In the genomic region with DNA sequence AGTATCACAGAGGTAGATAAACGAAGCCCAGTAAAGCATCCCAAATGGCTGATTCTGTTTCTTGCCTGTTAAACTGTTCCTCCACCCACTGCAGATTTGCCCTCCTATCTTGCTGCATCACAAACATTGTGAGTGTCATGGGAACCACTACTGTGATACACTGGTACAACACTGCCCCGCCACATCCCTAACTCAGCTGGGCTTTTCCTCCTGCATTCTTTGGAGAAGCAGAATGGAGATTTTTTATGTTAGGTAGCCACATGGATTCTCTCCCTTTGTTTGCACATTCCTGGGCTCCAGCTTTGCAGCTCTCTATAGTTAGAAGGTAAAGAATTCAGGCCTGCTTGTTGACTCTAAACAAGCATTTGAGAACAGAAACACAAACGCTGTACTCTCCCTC, we compare ENCODE assay signal across 14 cellular contexts.
DNase-seq lines count a peak whose midpoint lies in the region; ATAC-seq and TF ChIP-seq lines count a peak whose summit lies in the region.
"Had no signal": no experiment of that assay in that cellular context is flagged by ENCODE, and none has a peak within 500 bp of the region (broad histone marks: within the 10 kb centered on the region; RNA-seq: fewer than 3 reads in every experiment).

No MANE protein-coding gene starts in this region.

- no peaks in the 10 kb centered on the region for H3K27me3 Mint-ChIP-seq in central memory CD8-positive, alpha-beta T cell
- H3K27me3 Mint-ChIP-seq in effector memory CD8-positive, alpha-beta T cell, result no peaks in the 10 kb centered on the region
- H3K27me3 Mint-ChIP-seq: CD8-positive, alpha-beta memory T cell had no signal

- DNase-seq in AG09319 (ENCODE audit: extremely low read depth, low read depth), result peak; percentile 41
- no peak for DNase-seq in central memory CD8-positive, alpha-beta T cell (ENCODE audit: low spot score in 2 of 2)
- DNase-seq in kidney glomerular epithelial cell (lab: John Stamatoyannopoulos, UW), result peak; percentile 42
- no peak for DNase-seq in effector memory CD8-positive, alpha-beta T cell
- no peak for DNase-seq in activated T-cell treated with anti-CD3 and anti-CD28 coated beads, Interleukin-2, amount 50 U/mL, for 48 hours
- no peak for DNase-seq in NCI-H526 treated with DMSO at 0.1 percent for 48 hours (lab: John Stamatoyannopoulos, UW)
- DNase-seq: CD8-positive, alpha-beta memory T cell; heart right ventricle; Kasumi-1; stimulated activated CD4-positive, alpha-beta T cell treated with anti-CD3 and anti-CD28 coated beads, Interleukin-4, amount 100 ng/mL, for 24 hours; T-helper 9 cell; testis had no signal

- no peaks in the 10 kb centered on the region for H3K9me3 Mint-ChIP-seq in central memory CD8-positive, alpha-beta T cell
- no peaks in the 10 kb centered on the region for H3K9me3 Mint-ChIP-seq in effector memory CD8-positive, alpha-beta T cell
- H3K9me3 Mint-ChIP-seq: CD8-positive, alpha-beta memory T cell had no signal

- peaks cover 24% of the 10 kb centered on the region for H3K36me3 ChIP-seq in HUES48 (ENCODE audit: control insufficient read depth, insufficient read depth, low read length)

- peaks cover 50% of the 10 kb centered on the region for H3K4me1 Mint-ChIP-seq in central memory CD8-positive, alpha-beta T cell
- peaks cover 15 to 38% of the 10 kb centered on the region in 2 donors for H3K4me1 Mint-ChIP-seq in effector memory CD8-positive, alpha-beta T cell (ENCODE audit: low read depth in 2 of 2)

- no peak for ATAC-seq in central memory CD8-positive, alpha-beta T cell (replicated peaks; ENCODE audit: extremely low read depth, poor library complexity, severe bottlenecking)
- ATAC-seq in GM21528 (IDR thresholded peaks at IDR 0.05; ENCODE audit: low FRiP score, unreplicated experiment), result no peak
- no peak for ATAC-seq in effector memory CD8-positive, alpha-beta T cell (replicated peaks)
- ATAC-seq: heart right ventricle had no signal

- H3K27ac ChIP-seq in HUES48 (ENCODE audit: low read depth, low read length), result peak overlapping the region; percentile 93
- H3K27ac ChIP-seq: heart right ventricle, testis had no signal

- H3K9ac ChIP-seq in HUES48 (ENCODE audit: low read depth, low read length), result peak overlapping the region; percentile 64

- no peak for TF ChIP-seq CTCF in AG09319 (IDR thresholded peaks at IDR 0.05; ENCODE audit: low read depth, low read length)

- H3K36me3 Mint-ChIP-seq in central memory CD8-positive, alpha-beta T cell (ENCODE audit: insufficient read depth), result peaks cover 32% of the 10 kb centered on the region
- peaks cover 22% of the 10 kb centered on the region for H3K36me3 Mint-ChIP-seq in effector memory CD8-positive, alpha-beta T cell (ENCODE audit: insufficient read depth)

- H3K9me3 ChIP-seq in HUES48 (ENCODE audit: control insufficient read depth, insufficient read depth, low read length), result no peaks in the 10 kb centered on the region
- H3K9me3 ChIP-seq: heart right ventricle, testis had no signal

- H3K4me3 Mint-ChIP-seq in central memory CD8-positive, alpha-beta T cell, result no peak overlapping the region
- no peak overlapping the region for H3K4me3 Mint-ChIP-seq in effector memory CD8-positive, alpha-beta T cell
- H3K4me3 Mint-ChIP-seq: CD8-positive, alpha-beta memory T cell had no signal

- peak overlapping the region; percentile 43 for H3K27ac Mint-ChIP-seq in central memory CD8-positive, alpha-beta T cell (ENCODE audit: low read depth)
- H3K27ac Mint-ChIP-seq in effector memory CD8-positive, alpha-beta T cell, result peak overlapping the region in 1 of 2 donors; percentile 28

- peaks cover 50% of the 10 kb centered on the region for H3K4me1 ChIP-seq in HUES48 (ENCODE audit: control insufficient read depth, insufficient read depth, low read length)

- no peaks in the 10 kb centered on the region for H3K27me3 ChIP-seq in HUES48 (ENCODE audit: control insufficient read depth, insufficient read depth, low read length)
- H3K27me3 ChIP-seq: heart right ventricle, testis had no signal

- H3K4me3 ChIP-seq in HUES48 (ENCODE audit: low read depth, low read length), result peak overlapping the region; percentile 42
- H3K4me3 ChIP-seq: heart right ventricle, testis had no signal

Comparison
In these comparisons a context has a peak if more than half of its experiments do, and no peak if none do; other contexts are left out.
1. DNase-seq: peak in AG09319 (single experiment) and kidney glomerular epithelial cell (single experiment); none in central memory CD8-positive, alpha-beta T cell (0 of 2), effector memory CD8-positive, alpha-beta T cell (0 of 3), activated T-cell treated with anti-CD3 and anti-CD28 coated beads, Interleukin-2, amount 50 U/mL, for 48 hours (0 of 2) and NCI-H526 treated with DMSO at 0.1 percent for 48 hours (single experiment).